8 cellular contexts compared by ENCODE assay signal in genomic region chr19:46602392-46603194, GRCh38. TPM values are rescaled to one million over a fixed set of nuclear protein-coding genes. Genes with fewer than 3 reads are reported as not detected.
A peak's percentile ranks its signal among the peaks of the same experiment; 100 is the strongest.
DNase-seq lines count a peak whose midpoint lies in the region; ATAC-seq, FAIRE-seq and TF ChIP-seq lines count a peak whose summit lies in the region.

No MANE protein-coding gene starts in this region.

- FAIRE-seq in D721Med (lab: Jason Lieb, UNC): no peak

- intact Hi-C loops in left cardiac atrium (cut with DNase I): no loop called here

- H3K4me1 Mint-ChIP-seq in HFFc6 (ENCODE audit: low read depth): peaks cover 29% of the 10 kb centered on the region
- H3K4me1 Mint-ChIP-seq in activated T-cell treated with anti-CD3 and anti-CD28 coated beads, Interleukin-2, amount 50 U/mL, for 24 hours (ENCODE audit: low read depth): peaks cover 42% of the 10 kb centered on the region

- H3K27ac Mint-ChIP-seq in HFFc6: peak overlapping the region; percentile 84
- H3K27ac Mint-ChIP-seq in activated T-cell treated with anti-CD3 and anti-CD28 coated beads, Interleukin-2, amount 50 U/mL, for 24 hours: peak overlapping the region; percentile 100

- ATAC-seq in left cardiac atrium: no peak
- no peak for ATAC-seq in GM21717 (IDR thresholded peaks at IDR 0.05; ENCODE audit: unreplicated experiment)
- ATAC-seq in HG03045 (IDR thresholded peaks at IDR 0.05; ENCODE audit: unreplicated experiment): no peak

- H3K9me3 Mint-ChIP-seq in HFFc6: peaks cover 10% of the 10 kb centered on the region; the same call in 1 of the 2 replicates
- H3K9me3 Mint-ChIP-seq in activated T-cell treated with anti-CD3 and anti-CD28 coated beads, Interleukin-2, amount 50 U/mL, for 24 hours: no peaks in the 10 kb centered on the region

- DNase-seq in HFFc6 (no peak), left cardiac atrium (peak; percentile 39), retina (peak; percentile 53), cortex of kidney (lab: John Stamatoyannopoulos, UW) (no peak), D721Med (ENCODE audit: insufficient read length, low spot score) (no peak)
- DNase-seq in activated T-cell treated with anti-CD3 and anti-CD28 coated beads, Interleukin-2, amount 50 U/mL, for 24 hours: peak; percentile 79

- peaks cover 2% of the 10 kb centered on the region for H3K27me3 Mint-ChIP-seq in HFFc6 (ENCODE audit: insufficient read depth)
- H3K27me3 Mint-ChIP-seq in activated T-cell treated with anti-CD3 and anti-CD28 coated beads, Interleukin-2, amount 50 U/mL, for 24 hours: no peaks in the 10 kb centered on the region

- H3K36me3 Mint-ChIP-seq in HFFc6 (ENCODE audit: low read depth): peaks cover 37% of the 10 kb centered on the region
- H3K36me3 Mint-ChIP-seq in activated T-cell treated with anti-CD3 and anti-CD28 coated beads, Interleukin-2, amount 50 U/mL, for 24 hours (ENCODE audit: low read depth): peaks cover 59% of the 10 kb centered on the region

- H3K4me3 Mint-ChIP-seq in HFFc6: peak overlapping the region; percentile 100
- H3K4me3 Mint-ChIP-seq in activated T-cell treated with anti-CD3 and anti-CD28 coated beads, Interleukin-2, amount 50 U/mL, for 24 hours: peak overlapping the region; percentile 98

- no peak for TF ChIP-seq CTCF in HFFc6 (IDR thresholded peaks at IDR 0.05)
- TF ChIP-seq CTCF in D721Med (IDR thresholded peaks at IDR 0.05; ENCODE audit: insufficient read depth, missing control alignments): no peak

RNA-seq across cellular contexts. Expression of gene CALM3, which starts 1.5 kb away (rescaled TPM):
- total RNA-seq in HFFc6 (2021; fragmentation: NEBNext Ultra II Directional; extraction: Animal tissue kit (Norgen Biotek cat#: 25700)): 100 to 1,000 TPM; 445 to 561 (median 538) TPM
- 100 to 1,000 TPM; 229 to 241 TPM for total RNA-seq in left cardiac atrium

RNA-seq across cellular contexts. Expression of gene PTGIR, which starts 22.3 kb away (rescaled TPM):
- total RNA-seq in HFFc6 (2021; fragmentation: NEBNext Ultra II Directional; extraction: Animal tissue kit (Norgen Biotek cat#: 25700)): 10 to 100 TPM; 16.0 to 26.6 (median 17.9) TPM
- total RNA-seq in left cardiac atrium: 10 to 100 TPM in 1 of 2 donors, 1 to 10 TPM in 1; 5.5 to 14.8 TPM

RNA-seq across cellular contexts. Expression of gene GNG8, which starts 33.4 kb away (rescaled TPM):
- total RNA-seq in HFFc6 (2021; fragmentation: NEBNext Ultra II Directional; extraction: Animal tissue kit (Norgen Biotek cat#: 25700)): not detected
- total RNA-seq in left cardiac atrium: 1 to 10 TPM in 1 of 2 donors, not detected in 1; 5.2 TPM

RNA-seq across cellular contexts. Expression of gene DACT3, which starts 58.4 kb away (rescaled TPM):
- 10 to 100 TPM; 12.6 to 17.2 (median 15.5) TPM for total RNA-seq in HFFc6 (2021; fragmentation: NEBNext Ultra II Directional; extraction: Animal tissue kit (Norgen Biotek cat#: 25700))
- total RNA-seq in left cardiac atrium: 10 to 100 TPM; 15.1 to 15.4 TPM

Comparison
In these comparisons a context has a peak if more than half of its experiments do, and no peak if none do; other contexts are left out.
1. DNase-seq: peak in activated T-cell treated with anti-CD3 and anti-CD28 coated beads, Interleukin-2, amount 50 U/mL, for 24 hours (single experiment), left cardiac atrium (single experiment) and retina (single experiment); none in HFFc6 (single experiment), cortex of kidney (single experiment) and D721Med (single experiment).